31 cellular contexts compared by ENCODE assay signal in the genomic region with DNA sequence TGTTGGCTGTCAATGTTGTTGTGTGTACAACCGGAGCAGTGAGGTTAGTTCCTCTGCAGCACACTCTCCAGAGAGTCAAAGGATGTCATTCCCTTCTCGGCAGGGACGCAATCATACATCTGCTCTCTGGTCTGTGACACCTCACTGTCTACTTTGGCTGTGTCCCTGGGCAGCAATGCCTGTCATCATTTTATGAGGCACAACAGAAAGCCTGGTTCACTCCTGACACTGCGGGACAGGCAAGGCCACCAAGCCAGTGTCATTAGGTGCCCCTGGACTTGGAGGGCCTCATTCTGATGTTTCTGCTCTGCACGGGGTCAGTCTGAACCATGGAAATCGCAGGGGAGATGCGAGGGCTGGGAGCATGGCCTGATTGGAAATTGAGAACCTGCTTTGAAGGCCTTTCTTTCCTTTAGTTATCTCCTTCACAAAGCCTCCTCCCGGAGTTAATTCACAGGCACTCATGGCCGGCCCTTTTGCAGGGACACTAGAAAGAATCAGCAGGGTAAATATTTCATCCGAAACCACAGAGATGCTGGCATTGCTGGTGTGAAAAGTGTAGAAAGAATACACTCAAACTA.
"Had no signal": no experiment of that assay in that cellular context is flagged by ENCODE, and none has a peak within 500 bp of the region (broad histone marks: within the 10 kb centered on the region; RNA-seq: fewer than 3 reads in every experiment).

No MANE protein-coding gene starts in this region.

- H3K4me1 ChIP-seq: adrenal gland, breast epithelium had no signal

- H3K4me1 Mint-ChIP-seq: activated CD4-positive, alpha-beta T cell treated with anti-CD3 and anti-CD28 coated beads, Interleukin-2, amount 10 ng/mL, durations not matched to agents 24 days and 14 days had no signal

- DNase-seq: activated CD4-positive, alpha-beta T cell treated with anti-CD3 and anti-CD28 coated beads for 1 hour; activated CD4-positive, alpha-beta T cell treated with anti-CD3 and anti-CD28 coated beads, Interleukin-2, amount 10 ng/mL, durations not matched to agents 24 days and 14 days; activated CD4-positive, alpha-beta T cell treated with anti-CD3 and anti-CD28 coated beads, Interleukin-2, amount 50 U/mL, for 4 hours; activated CD4-positive, CD25-positive, alpha-beta regulatory T cell; activated CD8-positive, alpha-beta memory T cell treated with anti-CD3 and anti-CD28 coated beads, Interleukin-2, amount 50 U/mL, for 4 hours; activated CD8-positive, alpha-beta T cell treated with anti-CD3 and anti-CD28 coated beads for 36 hours; activated gamma-delta T cell treated with Interleukin-2 at 50 U/mL for 16 hours; activated naive CD4-positive, alpha-beta T cell treated with anti-CD3 and anti-CD28 coated beads for 36 hours; activated T-cell treated with anti-CD3 and anti-CD28 coated beads for 4 hours; activated T-cell treated with anti-CD3 and anti-CD28 coated beads, Interleukin-2, amount 50 U/mL, for 4 hours; adrenal gland; body of pancreas; MM.1S; MV-4-11; NCI-H1092; NCI-H1436 treated with DMSO at 0.1 percent for 48 hours; NCI-H1694 treated with DMSO at 0.1 percent for 48 hours; NCI-H2029; NCI-H345; NCI-H524 treated with DMSO at 0.1 percent for 48 hours; PC-9; SHP77; SJCRH30; T1000; WERI-Rb-1 had no signal

- ATAC-seq: activated CD8-positive, alpha-beta T cell treated with anti-CD3 and anti-CD28 coated beads for 36 hours; activated naive CD4-positive, alpha-beta T cell treated with anti-CD3 and anti-CD28 coated beads, Interleukin-2, amount 50 U/mL, for 72 hours; activated T-cell treated with anti-CD3 and anti-CD28 coated beads, Interleukin-2, amount 50 U/mL, for 4 hours; body of pancreas had no signal

- H3K27ac ChIP-seq: adrenal gland, body of pancreas, breast epithelium, KMS-11, PC-9, RWPE1, SJCRH30, SK-N-MC, WERI-Rb-1 had no signal

- H3K4me3 ChIP-seq: adrenal gland, body of pancreas, breast epithelium, PC-9, SJCRH30, SK-N-MC had no signal

- H3K27me3 ChIP-seq: adrenal gland, body of pancreas, SJCRH30 had no signal

- H3K36me3 ChIP-seq: adrenal gland, breast epithelium, SJCRH30, WERI-Rb-1 had no signal

- H3K9me3 ChIP-seq: adrenal gland, body of pancreas, breast epithelium, SJCRH30 had no signal

- H3K9me3 Mint-ChIP-seq: activated CD4-positive, alpha-beta T cell treated with anti-CD3 and anti-CD28 coated beads, Interleukin-2, amount 10 ng/mL, durations not matched to agents 24 days and 14 days; activated CD8-positive, alpha-beta T cell treated with anti-CD3 and anti-CD28 coated beads for 36 hours; activated T-helper 1 cell treated with anti-CD3 and anti-CD28 coated beads, Interleukin-12 subunit alpha, Interleukin-12 subunit beta, Interleukin-2, Interleukin-4 antibody, amounts not matched to agents 30 ng/mL and 10 ng/mL and 1 ng/mL, durations not matched to agents 14 hours and 24 hours and 36 hours had no signal

- H3K36me3 Mint-ChIP-seq: activated naive CD4-positive, alpha-beta T cell treated with anti-CD3 and anti-CD28 coated beads, Interleukin-2, amount 50 U/mL, for 72 hours had no signal

- H3K27ac Mint-ChIP-seq: activated CD4-positive, alpha-beta T cell treated with anti-CD3 and anti-CD28 coated beads, Interleukin-2, amount 10 ng/mL, durations not matched to agents 24 days and 14 days; activated CD8-positive, alpha-beta T cell treated with anti-CD3 and anti-CD28 coated beads for 36 hours; activated naive CD4-positive, alpha-beta T cell treated with anti-CD3 and anti-CD28 coated beads for 36 hours; activated naive CD4-positive, alpha-beta T cell treated with anti-CD3 and anti-CD28 coated beads, Interleukin-2, amount 50 U/mL, for 72 hours; activated T-helper 1 cell treated with anti-CD3 and anti-CD28 coated beads, Interleukin-12 subunit alpha, Interleukin-12 subunit beta, Interleukin-2, Interleukin-4 antibody, amounts not matched to agents 30 ng/mL and 10 ng/mL and 1 ng/mL, durations not matched to agents 14 hours and 24 hours and 36 hours had no signal

- H3K27me3 Mint-ChIP-seq: activated CD4-positive, alpha-beta T cell treated with anti-CD3 and anti-CD28 coated beads, Interleukin-2, amount 10 ng/mL, durations not matched to agents 24 days and 14 days had no signal

- H3K4me3 Mint-ChIP-seq: activated CD4-positive, alpha-beta T cell treated with anti-CD3 and anti-CD28 coated beads, Interleukin-2, amount 10 ng/mL, durations not matched to agents 24 days and 14 days; activated CD8-positive, alpha-beta T cell treated with anti-CD3 and anti-CD28 coated beads for 36 hours; activated naive CD4-positive, alpha-beta T cell treated with anti-CD3 and anti-CD28 coated beads for 36 hours; activated T-cell treated with anti-CD3 and anti-CD28 coated beads, Interleukin-2, amount 50 U/mL, for 4 hours; activated T-helper 1 cell treated with anti-CD3 and anti-CD28 coated beads, Interleukin-12 subunit alpha, Interleukin-12 subunit beta, Interleukin-2, Interleukin-4 antibody, amounts not matched to agents 30 ng/mL and 10 ng/mL and 1 ng/mL, durations not matched to agents 14 hours and 24 hours and 36 hours had no signal
